14 cellular contexts compared by ENCODE assay signal in genomic region chr2:127208313-127208712, GRCh38. TPM values are rescaled to one million over a fixed set of nuclear protein-coding genes. Genes with fewer than 3 reads are reported as not detected.
DNase-seq lines count a peak whose midpoint lies in the region; ATAC-seq, FAIRE-seq and TF ChIP-seq lines count a peak whose summit lies in the region.
"Had no signal": no experiment of that assay in that cellular context is flagged by ENCODE, and none has a peak within 500 bp of the region (broad histone marks: within the 10 kb centered on the region; RNA-seq: fewer than 3 reads in every experiment).

No MANE protein-coding gene starts in this region.

- H3K9me3 ChIP-seq in MG63: no peaks in the 10 kb centered on the region
- no peaks in the 10 kb centered on the region for H3K9me3 ChIP-seq in PC-3 (ENCODE audit: low read length)
- H3K9me3 ChIP-seq in iPS-18c (ENCODE audit: control insufficient read depth, insufficient read depth, low read length): no peaks in the 10 kb centered on the region
- H3K9me3 ChIP-seq: SK-N-SH, suprapubic skin had no signal

- CTCF ChIA-PET in PC-3 (lab: Charles Lee): no interaction called here

- H3K9me2 ChIP-seq in PC-3 (replicated peaks; ENCODE audit: low read length): no peaks in the 10 kb centered on the region
- H3K9me2 ChIP-seq: SK-N-SH had no signal

- peak; percentile 97 for DNase-seq in DMS 273 (lab: John Stamatoyannopoulos, UW; ENCODE audit: unreplicated experiment)
- DNase-seq in MG63: peak; percentile 88
- peak; percentile 39 for DNase-seq in PC-3
- no peak for DNase-seq in globus pallidus (ENCODE audit: low spot score)
- no peak for DNase-seq in stimulated activated CD4-positive, alpha-beta T cell treated with anti-CD3 and anti-CD28 coated beads, Interleukin-12 subunit alpha, Interleukin-12 subunit beta, amount 100 ng/mL, for 4 hours
- DNase-seq in HTR-8/SVneo (ENCODE audit: insufficient read length, low spot score): no peak
- no peak for DNase-seq in natural killer cell treated with Interleukin-12 subunit alpha and Interleukin-12 subunit beta and Interleukin-15 and Interleukin-18, amount 100 ng/mL, for 72 hours (ENCODE audit: low spot score)
- DNase-seq: activated CD4-positive, alpha-beta T cell treated with anti-CD3 and anti-CD28 coated beads, Interleukin-2, amount 50 U/mL, for 4 hours; SK-N-SH; stimulated activated CD4-positive, alpha-beta T cell treated with anti-CD3 and anti-CD28 coated beads, Interleukin-4, amount 100 ng/mL, for 4 hours had no signal

- no peak overlapping the region for H3K27ac Mint-ChIP-seq in natural killer cell treated with Interleukin-12 subunit alpha and Interleukin-12 subunit beta and Interleukin-15 and Interleukin-18, amount 100 ng/mL, for 72 hours

- peaks cover 36 to 62% of the 10 kb centered on the region in 2 donors for H3K27me3 Mint-ChIP-seq in natural killer cell treated with Interleukin-12 subunit alpha and Interleukin-12 subunit beta and Interleukin-15 and Interleukin-18, amount 100 ng/mL, for 72 hours

- no peak for FAIRE-seq in HTR-8/SVneo (lab: Jason Lieb, UNC)

- no peaks in the 10 kb centered on the region for H3F3A ChIP-seq in PC-3 (ENCODE audit: low read length, unreplicated experiment)

- H3K36me3 Mint-ChIP-seq in natural killer cell treated with Interleukin-12 subunit alpha and Interleukin-12 subunit beta and Interleukin-15 and Interleukin-18, amount 100 ng/mL, for 72 hours: no peaks in the 10 kb centered on the region

- H3K36me3 ChIP-seq in MG63 (no peaks in the 10 kb centered on the region), PC-3 (ENCODE audit: low read depth, low read length) (no peaks in the 10 kb centered on the region)
- H3K36me3 ChIP-seq: suprapubic skin had no signal

- H3K4me3 ChIP-seq in MG63 (no peak overlapping the region), PC-3 (ENCODE audit: low read length) (no peak overlapping the region), iPS-18c (ENCODE audit: insufficient read depth, low read depth, low read length) (peak overlapping the region; percentile 15; the same call in 1 of the 2 replicates)
- H3K4me3 ChIP-seq: suprapubic skin had no signal

- BruUV-seq in PC-3 (replicated peaks; lab: Mats Ljungman, UMichigan): no TSS peak

- H3K4me1 Mint-ChIP-seq in natural killer cell treated with Interleukin-12 subunit alpha and Interleukin-12 subunit beta and Interleukin-15 and Interleukin-18, amount 100 ng/mL, for 72 hours (ENCODE audit: low read depth in 2 of 2): no peaks in the 10 kb centered on the region

- no peak overlapping the region for H3K4me2 ChIP-seq in PC-3 (ENCODE audit: low read length)
- H3K4me2 ChIP-seq: SK-N-SH had no signal

- H3K4me1 ChIP-seq in PC-3 (ENCODE audit: insufficient read depth, low read length): no peaks in the 10 kb centered on the region; the same call in 1 of the 2 replicates

- H3K27me3 ChIP-seq in MG63: no peaks in the 10 kb centered on the region
- H3K27me3 ChIP-seq in PC-3 (ENCODE audit: low read length): no peaks in the 10 kb centered on the region

- H2AFZ ChIP-seq in PC-3 (ENCODE audit: low read length): no peak overlapping the region

- no peak for ATAC-seq in PC-3
- ATAC-seq in natural killer cell treated with Interleukin-12 subunit alpha and Interleukin-12 subunit beta and Interleukin-15 and Interleukin-18, amount 100 ng/mL, for 72 hours: no peak

- no peak overlapping the region for H3K4me3 Mint-ChIP-seq in natural killer cell treated with Interleukin-12 subunit alpha and Interleukin-12 subunit beta and Interleukin-15 and Interleukin-18, amount 100 ng/mL, for 72 hours

- no peak overlapping the region for H3K27ac ChIP-seq in PC-3 (ENCODE audit: low read length)
- H3K27ac ChIP-seq: C4-2B, epithelial cell of prostate, suprapubic skin had no signal

- intact Hi-C loops in PC-3 (cut with micrococcal nuclease): no loop called here

- no peaks in the 10 kb centered on the region for H3K79me2 ChIP-seq in PC-3 (ENCODE audit: low read length)

- no peaks in the 10 kb centered on the region for H4K20me1 ChIP-seq in PC-3 (ENCODE audit: low read length)

- POLR2A ChIA-PET in PC-3 (lab: Charles Lee; ENCODE audit: unreplicated experiment): no interaction called here

- TF ChIP-seq CTCF in PC-3 (conservative IDR thresholded peaks at IDR 0.05; ENCODE audit: low read depth, low read length): no peak

- no peak overlapping the region for H3K9ac ChIP-seq in PC-3 (ENCODE audit: low read length)
- H3K9ac ChIP-seq: SK-N-SH had no signal

- no peaks in the 10 kb centered on the region for H3K9me3 Mint-ChIP-seq in natural killer cell treated with Interleukin-12 subunit alpha and Interleukin-12 subunit beta and Interleukin-15 and Interleukin-18, amount 100 ng/mL, for 72 hours

RNA-seq across cellular contexts. Expression of gene CYP27C1, which starts 11.8 kb away (rescaled TPM):
- total RNA-seq in MG63 (2014; rRNA removed; shearing (Covaris generic); ENCODE audit: low replicate concordance): not detected in 2 replicates
- total RNA-seq in PC-3 (2014; rRNA removed): 0.36 and 1.2 TPM in 2 replicates
- total RNA-seq in natural killer cell treated with Interleukin-12 subunit alpha and Interleukin-12 subunit beta and Interleukin-15 and Interleukin-18, amount 100 ng/mL, for 72 hours: not detected

Comparison
In these comparisons a context has a peak if more than half of its experiments do, and no peak if none do; other contexts are left out.
1. DNase-seq: peak in DMS 273 (single experiment), MG63 (single experiment) and PC-3 (single experiment); none in globus pallidus (single experiment), stimulated activated CD4-positive, alpha-beta T cell treated with anti-CD3 and anti-CD28 coated beads, Interleukin-12 subunit alpha, Interleukin-12 subunit beta, amount 100 ng/mL, for 4 hours (single experiment), HTR-8/SVneo (single experiment) and natural killer cell treated with Interleukin-12 subunit alpha and Interleukin-12 subunit beta and Interleukin-15 and Interleukin-18, amount 100 ng/mL, for 72 hours (single experiment).